In the genomic region with DNA sequence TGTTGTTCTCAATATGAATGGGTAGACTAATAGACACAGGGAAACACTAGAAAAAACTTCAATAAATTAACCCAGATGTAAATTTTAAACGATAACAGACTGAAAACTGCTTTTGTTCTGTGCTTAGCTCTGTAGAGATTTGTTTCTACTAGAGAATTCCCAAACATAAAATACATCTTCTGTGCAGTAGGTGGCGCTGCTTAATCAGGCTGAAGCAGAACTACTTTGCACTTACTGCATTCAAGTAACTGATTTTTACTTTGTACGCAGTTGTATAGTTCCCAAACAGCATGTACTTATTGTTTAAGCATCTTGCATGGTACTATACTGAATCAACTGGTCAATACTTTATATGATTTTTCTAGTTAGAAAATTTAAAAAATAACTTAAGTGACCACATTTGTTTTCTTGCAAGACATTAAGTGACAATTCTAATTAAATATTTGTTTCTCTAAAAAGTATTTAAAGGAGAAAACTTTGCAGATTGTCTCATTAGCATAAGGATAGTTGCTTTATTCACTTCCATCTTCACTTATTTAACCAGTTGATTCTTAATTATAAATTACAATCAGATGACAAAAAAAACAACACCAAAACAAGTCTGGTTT, we compare ENCODE assay signal across 8 cellular contexts.
DNase-seq lines count a peak whose midpoint lies in the region; ATAC-seq and TF ChIP-seq lines count a peak whose summit lies in the region.

No MANE protein-coding gene starts in this region.

- H3K4me1 ChIP-seq in lung (ENCODE audit: control insufficient read depth in 2 of 2, insufficient read depth in 2 of 2, low read length in 2 of 2): peaks cover 0 to 21% of the 10 kb centered on the region in 2 donors

- no peaks in the 10 kb centered on the region for H3K9me3 ChIP-seq in lung (ENCODE audit: control insufficient read depth in 2 of 2, insufficient read depth in 1 of 2, low read length in 1 of 2)

- 11 to 22% methylated on average over 3 of the region's 3 CpGs for WGBS in lung, 2 donors

- in situ Hi-C loops in ACHN (cut with HindIII; ENCODE audit: low pct_ligation_motif_present, low pct_unique_long_range_greater_than_20kb, low sequenced_read_pairs): no loop called here

- H3K27me3 ChIP-seq in lung (ENCODE audit: control insufficient read depth, insufficient read depth): no peaks in the 10 kb centered on the region

- DNase-seq in ACHN (peak; percentile 57), NCI-H2196 treated with DMSO at 0.1 percent for 48 hours (lab: John Stamatoyannopoulos, UW; ENCODE audit: unreplicated experiment) (peak; percentile 3), dermis blood vessel endothelial cell (peak; percentile 91), lung (ENCODE audit: low spot score) (peak; percentile 52)
- peak; percentile 37 for DNase-seq in activated CD4-positive, alpha-beta T cell treated with anti-CD3 and anti-CD28 coated beads for 1 hour
- peak; percentile 17 to 32 for DNase-seq in stimulated activated CD8-positive, alpha-beta memory T cell treated with anti-CD3 and anti-CD28 coated beads, Interleukin-4, amount 100 ng/mL, for 4 hours (ENCODE audit: low read depth in 2 of 2, low spot score in 1 of 2)

- H3K36me3 ChIP-seq in lung (ENCODE audit: control insufficient read depth in 2 of 2, insufficient read depth in 2 of 2, low read length in 2 of 2): peaks cover 0 to 2% of the 10 kb centered on the region in 2 donors

- H3K27ac ChIP-seq in lung (ENCODE audit: low read depth in 1 of 2, low read length in 1 of 2): no peak overlapping the region

- peak; percentile 86 for TF ChIP-seq CTCF in lung (IDR thresholded peaks at IDR 0.05; ENCODE audit: control extremely low read depth, extremely low read depth)

- ATAC-seq in GM18498 (IDR thresholded peaks at IDR 0.05; ENCODE audit: unreplicated experiment): peak; percentile 73
- peak; percentile 63 for ATAC-seq in HG02970 (IDR thresholded peaks at IDR 0.05; ENCODE audit: low FRiP score, unreplicated experiment)
- no peak for ATAC-seq in lung (ENCODE audit: insufficient read depth, low FRiP score)

- no peak overlapping the region for H3K4me3 ChIP-seq in lung

Comparison
In these comparisons a context has a peak if more than half of its experiments do, and no peak if none do; other contexts are left out.
1. DNase-seq: peak in every context shown above with its lines; median percentile 91 in dermis blood vessel endothelial cell; 57 in ACHN; 52 in lung; 37 in activated CD4-positive, alpha-beta T cell treated with anti-CD3 and anti-CD28 coated beads for 1 hour; 24 in stimulated activated CD8-positive, alpha-beta memory T cell treated with anti-CD3 and anti-CD28 coated beads, Interleukin-4, amount 100 ng/mL, for 4 hours; 3 in NCI-H2196 treated with DMSO at 0.1 percent for 48 hours.